Comparison of ENCODE assay signal across 8 cellular contexts in genomic region chr21:5065240-5066211, GRCh38.
DNase-seq lines count a peak whose midpoint lies in the region; ATAC-seq and TF ChIP-seq lines count a peak whose summit lies in the region.
"Not testable (repeated sequence)": the region's sequence is repeated elsewhere in the genome, so short reads cannot be mapped to it uniquely, and the experiment has no call there.

No MANE protein-coding gene starts in this region.

- not testable (repeated sequence) for TF ChIP-seq CTCF in right atrium auricular region (IDR thresholded peaks at IDR 0.05)

- H3K27me3 ChIP-seq in right atrium auricular region, result not testable (repeated sequence)

- not testable (repeated sequence) for H3K9me3 ChIP-seq in right atrium auricular region

- not testable (repeated sequence) for H3K4me3 ChIP-seq in right atrium auricular region

- not testable (repeated sequence) for H3K27ac ChIP-seq in right atrium auricular region

- not testable (repeated sequence) for H3K36me3 ChIP-seq in right atrium auricular region

- not testable (repeated sequence) for H3K27me3 Mint-ChIP-seq in stimulated activated naive CD8-positive, alpha-beta T cell treated with anti-CD3 and anti-CD28 coated beads, Interleukin-15, amount 100 ng/mL, for 72 hours

- H3K27ac Mint-ChIP-seq in stimulated activated naive CD8-positive, alpha-beta T cell treated with anti-CD3 and anti-CD28 coated beads, Interleukin-15, amount 100 ng/mL, for 72 hours, result peak overlapping the region; percentile 46 to 97

- ATAC-seq in GM18505 (IDR thresholded peaks at IDR 0.05; ENCODE audit: unreplicated experiment) (peak; percentile 82), GM21825 (IDR thresholded peaks at IDR 0.05; ENCODE audit: unreplicated experiment) (peak; percentile 69), HG03442 (IDR thresholded peaks at IDR 0.05; ENCODE audit: unreplicated experiment) (peak; percentile 67)
- ATAC-seq in stimulated activated naive CD8-positive, alpha-beta T cell treated with anti-CD3 and anti-CD28 coated beads, Interleukin-15, amount 100 ng/mL, for 72 hours, result peak; percentile 98

- peak; percentile 78 for DNase-seq in activated CD4-positive, alpha-beta T cell treated with anti-CD3 and anti-CD28 coated beads for 48 hours
- peak; percentile 71 for DNase-seq in activated naive CD4-positive, alpha-beta T cell treated with Interleukin-2 at 50 U/mL for 16 hours
- DNase-seq in right atrium auricular region (ENCODE audit: low spot score), result peak; percentile 71
- peak; percentile 29 to 37 for DNase-seq in stimulated activated CD4-positive, alpha-beta T cell treated with anti-CD3 and anti-CD28 coated beads, Interleukin-12 subunit alpha, Interleukin-12 subunit beta, amount 100 ng/mL, for 24 hours (ENCODE audit: low read depth in 2 of 2)
- peak; percentile 72 to 74 for DNase-seq in stimulated activated naive CD8-positive, alpha-beta T cell treated with anti-CD3 and anti-CD28 coated beads, Interleukin-15, amount 100 ng/mL, for 72 hours

- H3K4me1 ChIP-seq in right atrium auricular region, result not testable (repeated sequence)

- not testable (repeated sequence) for H3K9me3 Mint-ChIP-seq in stimulated activated naive CD8-positive, alpha-beta T cell treated with anti-CD3 and anti-CD28 coated beads, Interleukin-15, amount 100 ng/mL, for 72 hours

- H3K4me1 Mint-ChIP-seq in stimulated activated naive CD8-positive, alpha-beta T cell treated with anti-CD3 and anti-CD28 coated beads, Interleukin-15, amount 100 ng/mL, for 72 hours, result not testable (repeated sequence)

- not testable (repeated sequence) for TF ChIP-seq POLR2A in GM18505 (IDR thresholded peaks at IDR 0.05; ENCODE audit: borderline replicate concordance, extremely low read depth, insufficient read depth, insufficient read length)

- H3K4me3 Mint-ChIP-seq in stimulated activated naive CD8-positive, alpha-beta T cell treated with anti-CD3 and anti-CD28 coated beads, Interleukin-15, amount 100 ng/mL, for 72 hours, result peak overlapping the region in 1 of 2 donors; percentile 15
